8 cellular contexts compared by ENCODE assay signal in genomic region chr5:103139264-103139865, GRCh38. TPM values are rescaled to one million over a fixed set of nuclear protein-coding genes. Genes with fewer than 3 reads are reported as not detected.
A peak's percentile ranks its signal among the peaks of the same experiment; 100 is the strongest.
DNase-seq lines count a peak whose midpoint lies in the region; ATAC-seq and TF ChIP-seq lines count a peak whose summit lies in the region.

No MANE protein-coding gene starts in this region.

- H3K4me3 Mint-ChIP-seq in CD4-positive, alpha-beta T cell, result no peak overlapping the region

- ATAC-seq in CD4-positive, alpha-beta T cell (ENCODE audit: poor library complexity), result peak; percentile 99
- ATAC-seq in GM19452 (IDR thresholded peaks at IDR 0.05; ENCODE audit: unreplicated experiment), result peak; percentile 97
- ATAC-seq in HG03469 (IDR thresholded peaks at IDR 0.05; ENCODE audit: unreplicated experiment), result peak; percentile 85

- POLR2A ChIA-PET in CD4-positive, alpha-beta T cell (lab: Charles Lee), result interaction anchor here (0.9 to 1.1 kb wide), 2 partner anchors 20 to 359 kb away, joined by 3 to 7 read pairs; partner anchors contain the start of genes GIN1 and PPIP5K2

- intact Hi-C loops in CD4-positive, alpha-beta T cell (cut with DNase I, micrococcal nuclease), result loop anchor here (1.0 to 5.0 kb wide), 8 partner anchors 67 to 603 kb away; no protein-coding TSS in a partner anchor

- peaks cover 48% of the 10 kb centered on the region for H3K36me3 Mint-ChIP-seq in CD4-positive, alpha-beta T cell (ENCODE audit: low read depth)

- H3K27me3 Mint-ChIP-seq in CD4-positive, alpha-beta T cell, result no peaks in the 10 kb centered on the region

- DNase-seq in CD4-positive, alpha-beta T cell, result peak; percentile 68 to 81 (median 78)
- DNase-seq in NCI-H774 (lab: John Stamatoyannopoulos, UW), result peak; percentile 17
- DNase-seq in activated CD4-positive, alpha-beta T cell treated with anti-CD3 and anti-CD28 coated beads, Interleukin-2, amount 50 U/mL, for 4 hours, result peak; percentile 79
- peak; percentile 78 for DNase-seq in ecto neural progenitor cell (ENCODE audit: low spot score)
- peak; percentile 77 to 83 for DNase-seq in lung microvascular endothelial cell (ENCODE audit: low read depth in 2 of 2)
- DNase-seq in stimulated activated CD8-positive, alpha-beta memory T cell treated with anti-CD3 and anti-CD28 coated beads, Interleukin-15, amount 100 ng/mL, for 48 hours (ENCODE audit: low read depth in 2 of 2), result peak; percentile 43 to 51

- no peaks in the 10 kb centered on the region for H3K9me3 ChIP-seq in CD4-positive, alpha-beta T cell (ENCODE audit: control insufficient read depth, low read length)

- H3K27ac ChIP-seq in CD4-positive, alpha-beta T cell (ENCODE audit: low read depth, low read length), result no peak overlapping the region

- no peaks in the 10 kb centered on the region for H3K9me3 Mint-ChIP-seq in CD4-positive, alpha-beta T cell

- CTCF ChIA-PET in CD4-positive, alpha-beta T cell (lab: Charles Lee), result interaction anchor here (0.5 to 2.6 kb wide), 11 partner anchors 11 to 1967 kb away, joined by 3 to 12 read pairs (median 4); no protein-coding TSS in a partner anchor

- H3K4me1 Mint-ChIP-seq in CD4-positive, alpha-beta T cell (ENCODE audit: low read depth), result peaks cover 15% of the 10 kb centered on the region

- TF ChIP-seq CTCF in CD4-positive, alpha-beta T cell (IDR thresholded peaks at IDR 0.05), result peak; percentile 94

- no peak overlapping the region for H3K27ac Mint-ChIP-seq in CD4-positive, alpha-beta T cell

- H3K27me3 ChIP-seq in CD4-positive, alpha-beta T cell (ENCODE audit: control insufficient read depth, insufficient read depth, low read length), result no peaks in the 10 kb centered on the region

RNA-seq across cellular contexts. Expression of gene PPIP5K2, which starts 19.3 kb away (rescaled TPM):
- 10 to 100 TPM; 40.4 to 45.6 TPM for total RNA-seq in CD4-positive, alpha-beta T cell
- 23.3 and 27.2 TPM in 2 replicates for total RNA-seq in lung microvascular endothelial cell

RNA-seq across cellular contexts. Expression of gene GIN1, which starts 19.4 kb away (rescaled TPM):
- 1 to 10 TPM; 2.7 to 2.9 TPM for total RNA-seq in CD4-positive, alpha-beta T cell
- total RNA-seq in lung microvascular endothelial cell, result 2.4 and 3.0 TPM in 2 replicates

Comparison
In these comparisons a context has a peak if more than half of its experiments do, and no peak if none do; other contexts are left out.
1. DNase-seq: peak in every context shown above with its lines; median percentile 80 in lung microvascular endothelial cell; 79 in activated CD4-positive, alpha-beta T cell treated with anti-CD3 and anti-CD28 coated beads, Interleukin-2, amount 50 U/mL, for 4 hours; 78 in CD4-positive, alpha-beta T cell; 78 in ecto neural progenitor cell; 47 in stimulated activated CD8-positive, alpha-beta memory T cell treated with anti-CD3 and anti-CD28 coated beads, Interleukin-15, amount 100 ng/mL, for 48 hours; 17 in NCI-H774.